In the genomic region with DNA sequence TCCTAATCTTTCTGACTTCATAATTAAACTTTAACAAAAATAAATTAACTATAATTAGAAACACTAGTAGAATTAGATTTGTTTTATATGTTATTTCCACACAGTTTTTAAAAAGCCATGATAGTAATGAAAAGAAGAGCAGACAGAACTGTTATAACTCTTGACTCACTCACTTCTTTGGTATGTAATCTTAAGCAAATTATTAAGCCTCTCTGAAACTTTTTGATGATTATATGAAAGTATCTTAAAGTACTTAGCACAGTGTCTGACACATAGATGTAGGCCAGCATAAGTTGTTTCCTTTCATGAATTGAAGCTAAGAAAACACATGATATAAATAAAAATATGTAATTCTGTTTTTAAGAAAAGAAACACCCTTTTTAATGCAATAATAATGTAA, we compare ENCODE assay signal across 14 cellular contexts.
"Had no signal": no experiment of that assay in that cellular context is flagged by ENCODE, and none has a peak within 500 bp of the region (broad histone marks: within the 10 kb centered on the region; RNA-seq: fewer than 3 reads in every experiment).

No MANE protein-coding gene starts in this region.

- DNase-seq: effector memory CD4-positive, alpha-beta T cell; immature natural killer cell; kidney; mammary epithelial cell; naive thymus-derived CD4-positive, alpha-beta T cell; nephron progenitor cell; retina; right lobe of liver; stimulated activated CD4-positive, alpha-beta T cell treated with anti-CD3 and anti-CD28 coated beads, Interleukin-2, amount 100 ng/mL, for 24 hours; stimulated activated CD4-positive, alpha-beta T cell treated with anti-CD3 and anti-CD28 coated beads, Interleukin-4, amount 100 ng/mL, for 4 hours; stimulated activated naive CD4-positive, alpha-beta T cell; stomach; substantia nigra; transverse colon had no signal
